2 cellular contexts compared by ENCODE assay signal in the genomic region with DNA sequence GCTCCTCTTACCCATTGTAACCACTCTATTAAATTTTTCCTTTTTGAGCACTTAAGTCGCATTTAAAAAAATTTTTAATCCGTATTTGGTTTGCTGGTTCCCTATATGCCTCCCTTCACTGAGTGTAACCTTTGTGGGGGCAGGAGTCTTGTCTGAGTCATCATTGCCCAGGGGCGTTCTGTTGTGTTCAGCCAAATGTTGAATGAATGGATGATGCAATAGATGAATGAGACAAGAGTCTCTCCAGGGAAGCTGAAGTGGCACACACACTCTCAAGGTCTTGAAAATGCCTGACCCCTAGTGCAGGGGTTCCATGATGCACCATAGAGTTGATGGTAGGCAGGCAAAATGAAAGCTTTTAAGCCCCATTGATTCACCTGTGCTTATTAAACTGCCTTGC.
A peak's percentile ranks its signal among the peaks of the same experiment; 100 is the strongest.
TF ChIP-seq lines count a peak whose summit lies in the region.

No MANE protein-coding gene starts in this region.

TF ChIP-seq in HepG2, 621 proteins besides CTCF, POLR2A, EP300 and RAD21 (continued from another document):
- TF ChIP-seq CEBPB (IDR thresholded peaks at IDR 0.05; ENCODE audit: borderline replicate concordance, low read depth, low read length) (peak; percentile 85), DPF2 (CRISPR knock-in tag; IDR thresholded peaks at IDR 0.05; ENCODE audit: borderline replicate concordance, low read depth) (no peak), ZNF10 (CRISPR knock-in tag; IDR thresholded peaks at IDR 0.05; ENCODE audit: borderline replicate concordance, low read depth) (no peak), GTF3A (CRISPR knock-in tag; conservative IDR thresholded peaks at IDR 0.05) (no peak), ATF7 (IDR thresholded peaks at IDR 0.05) (peak; percentile 81), ATF7 (CRISPR knock-in tag; IDR thresholded peaks at IDR 0.05) (no peak), ATF4 (CRISPR knock-in tag; IDR thresholded peaks at IDR 0.05) (peak; percentile 29 to 63; a peak in 1 of 4 replicates), CERS6 (CRISPR knock-in tag; IDR thresholded peaks at IDR 0.05) (no peak), CBFB (CRISPR knock-in tag; IDR thresholded peaks at IDR 0.05) (no peak)
- TF ChIP-seq, protein P1, sequence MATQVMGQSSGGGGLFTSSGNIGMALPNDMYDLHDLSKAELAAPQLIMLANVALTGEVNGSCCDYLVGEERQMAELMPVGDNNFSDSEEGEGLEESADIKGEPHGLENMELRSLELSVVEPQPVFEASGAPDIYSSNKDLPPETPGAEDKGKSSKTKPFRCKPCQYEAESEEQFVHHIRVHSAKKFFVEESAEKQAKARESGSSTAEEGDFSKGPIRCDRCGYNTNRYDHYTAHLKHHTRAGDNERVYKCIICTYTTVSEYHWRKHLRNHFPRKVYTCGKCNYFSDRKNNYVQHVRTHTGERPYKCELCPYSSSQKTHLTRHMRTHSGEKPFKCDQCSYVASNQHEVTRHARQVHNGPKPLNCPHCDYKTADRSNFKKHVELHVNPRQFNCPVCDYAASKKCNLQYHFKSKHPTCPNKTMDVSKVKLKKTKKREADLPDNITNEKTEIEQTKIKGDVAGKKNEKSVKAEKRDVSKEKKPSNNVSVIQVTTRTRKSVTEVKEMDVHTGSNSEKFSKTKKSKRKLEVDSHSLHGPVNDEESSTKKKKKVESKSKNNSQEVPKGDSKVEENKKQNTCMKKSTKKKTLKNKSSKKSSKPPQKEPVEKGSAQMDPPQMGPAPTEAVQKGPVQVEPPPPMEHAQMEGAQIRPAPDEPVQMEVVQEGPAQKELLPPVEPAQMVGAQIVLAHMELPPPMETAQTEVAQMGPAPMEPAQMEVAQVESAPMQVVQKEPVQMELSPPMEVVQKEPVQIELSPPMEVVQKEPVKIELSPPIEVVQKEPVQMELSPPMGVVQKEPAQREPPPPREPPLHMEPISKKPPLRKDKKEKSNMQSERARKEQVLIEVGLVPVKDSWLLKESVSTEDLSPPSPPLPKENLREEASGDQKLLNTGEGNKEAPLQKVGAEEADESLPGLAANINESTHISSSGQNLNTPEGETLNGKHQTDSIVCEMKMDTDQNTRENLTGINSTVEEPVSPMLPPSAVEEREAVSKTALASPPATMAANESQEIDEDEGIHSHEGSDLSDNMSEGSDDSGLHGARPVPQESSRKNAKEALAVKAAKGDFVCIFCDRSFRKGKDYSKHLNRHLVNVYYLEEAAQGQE (IDR thresholded peaks at IDR 0.05; ENCODE audit: borderline replicate concordance in 1 of 2, low read depth in 1 of 2, low read length in 2 of 2) = no peak
TF ChIP-seq in HepG2: peak in this region for 3.

TF ChIP-seq in H1, 55 proteins besides CTCF, POLR2A, EP300 and RAD21 (continued from another document):
- no peak for TF ChIP-seq TCF12 (IDR thresholded peaks at IDR 0.05; ENCODE audit: low read depth, low read length)
